17 cellular contexts compared by ENCODE assay signal in the genomic region with DNA sequence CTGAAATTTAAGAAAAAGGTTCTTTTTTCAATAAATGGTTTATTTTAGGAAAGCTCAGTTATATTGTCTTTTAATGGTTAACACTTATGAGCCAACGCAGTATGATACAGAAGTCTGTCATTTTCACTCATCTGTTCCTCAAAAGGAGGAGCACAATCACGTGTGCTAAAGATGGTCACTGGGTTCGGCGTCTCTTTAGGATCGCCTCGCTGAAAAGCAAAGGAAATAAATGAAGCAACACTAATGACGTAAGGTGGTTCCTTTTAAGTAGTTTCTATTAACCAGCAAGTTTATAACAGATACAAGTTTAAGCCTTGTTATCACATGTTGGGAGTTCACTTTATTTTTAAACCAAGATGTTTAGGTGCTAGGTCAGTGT.
DNase-seq lines count a peak whose midpoint lies in the region; ATAC-seq lines count a peak whose summit lies in the region.
"Had no signal": no experiment of that assay in that cellular context is flagged by ENCODE, and none has a peak within 500 bp of the region (broad histone marks: within the 10 kb centered on the region; RNA-seq: fewer than 3 reads in every experiment).

No MANE protein-coding gene starts in this region.

- no peak overlapping the region for H3K4me3 ChIP-seq in trophoblast cell (ENCODE audit: low read depth, low read length)
- H3K4me3 ChIP-seq: BLaER1, K562 had no signal

- no peak overlapping the region for H2AFZ ChIP-seq in trophoblast cell (ENCODE audit: insufficient read depth, low read length, poor library complexity)

- H3K9ac ChIP-seq in trophoblast cell (ENCODE audit: low read length) = no peak overlapping the region
- H3K9ac ChIP-seq: BLaER1 had no signal

- no peak overlapping the region for H2AK5ac ChIP-seq in trophoblast cell (ENCODE audit: low read length)

- no peaks in the 10 kb centered on the region for H3K27me3 ChIP-seq in trophoblast cell (ENCODE audit: insufficient read depth, low read length)
- H3K27me3 ChIP-seq: BLaER1 had no signal

- H3K27ac Mint-ChIP-seq in dendritic cell treated with granulocyte-macrophage colony-stimulating factor and Interleukin-4, amounts not matched to agents 40 ng/mL and 50 ng/mL, for 4 days = peak overlapping the region; percentile 92

- DNase-seq in Right ventricle myocardium inferior (ENCODE audit: missing footprints) = no peak
- DNase-seq in cardiac septum (ENCODE audit: low spot score) = no peak
- DNase-seq in NOMO-1 (lab: John Stamatoyannopoulos, UW; ENCODE audit: unreplicated experiment in 2 of 2) = peak; percentile 78 to 94
- peak; percentile 19 to 44 for DNase-seq in trophoblast cell
- no peak for DNase-seq in activated CD4-positive, alpha-beta T cell treated with anti-CD3 and anti-CD28 coated beads for 4 hours
- no peak for DNase-seq in NCI-H82 (lab: John Stamatoyannopoulos, UW)
- DNase-seq: EL, NCI-H1105, NCI-H187 treated with DMSO at 0.1 percent for 48 hours, NCI-H446 treated with DMSO at 0.1 percent for 48 hours, NCI-H748 treated with DMSO at 0.1 percent for 48 hours had no signal

- no peaks in the 10 kb centered on the region for H3K27me3 Mint-ChIP-seq in dendritic cell treated with granulocyte-macrophage colony-stimulating factor and Interleukin-4, amounts not matched to agents 40 ng/mL and 50 ng/mL, for 4 days

- no peak overlapping the region for H3K23ac ChIP-seq in trophoblast cell (ENCODE audit: low read length)

- H4K8ac ChIP-seq in trophoblast cell (ENCODE audit: low read depth, low read length) = no peak overlapping the region

- peaks cover 1% of the 10 kb centered on the region for H3K9me3 ChIP-seq in trophoblast cell (ENCODE audit: insufficient read depth, low read depth, low read length)

- peaks cover 75% of the 10 kb centered on the region for H3K36me3 Mint-ChIP-seq in dendritic cell treated with granulocyte-macrophage colony-stimulating factor and Interleukin-4, amounts not matched to agents 40 ng/mL and 50 ng/mL, for 4 days (ENCODE audit: low read depth)

- no peak overlapping the region for H3K14ac ChIP-seq in trophoblast cell (ENCODE audit: low read length)

- H3K4me2 ChIP-seq in trophoblast cell (ENCODE audit: low read length) = no peak overlapping the region
- H3K4me2 ChIP-seq: BLaER1 had no signal

- peak overlapping the region; percentile 20 for H3K4me3 Mint-ChIP-seq in dendritic cell treated with granulocyte-macrophage colony-stimulating factor and Interleukin-4, amounts not matched to agents 40 ng/mL and 50 ng/mL, for 4 days

- no peak overlapping the region for H4K12ac ChIP-seq in trophoblast cell (ENCODE audit: low read depth, low read length)

- ATAC-seq in Right ventricle myocardium inferior = peak; percentile 52
- ATAC-seq in HG03354 (IDR thresholded peaks at IDR 0.05; ENCODE audit: poor library complexity, severe bottlenecking, unreplicated experiment) = no peak
- ATAC-seq: HCT116 had no signal

- H3K9me3 Mint-ChIP-seq in dendritic cell treated with granulocyte-macrophage colony-stimulating factor and Interleukin-4, amounts not matched to agents 40 ng/mL and 50 ng/mL, for 4 days = peaks cover 14% of the 10 kb centered on the region

- intact Hi-C loops in Right ventricle myocardium inferior (cut with DNase I) = no loop called here
- intact Hi-C loops in cardiac septum (cut with DNase I) = no loop called here
- intact Hi-C loops in dendritic cell treated with granulocyte-macrophage colony-stimulating factor and Interleukin-4, amounts not matched to agents 40 ng/mL and 50 ng/mL, for 4 days (cut with micrococcal nuclease) = loop anchor here (2.0 kb wide), 1 partner anchor 157 kb away; the partner anchor contains the start of gene AGPAT4

- H2BK5ac ChIP-seq in trophoblast cell (ENCODE audit: low read depth, low read length, poor library complexity) = no peak overlapping the region

- no peak overlapping the region for H2BK12ac ChIP-seq in trophoblast cell (ENCODE audit: low read length)

- no peak overlapping the region for H3K18ac ChIP-seq in trophoblast cell (ENCODE audit: low read length)

- no peaks in the 10 kb centered on the region for H3K79me1 ChIP-seq in trophoblast cell (ENCODE audit: low read length)

- H3K4me1 ChIP-seq in trophoblast cell (ENCODE audit: control insufficient read depth in 1 of 2, insufficient read depth in 2 of 2, low read length in 2 of 2) = no peaks in the 10 kb centered on the region
- H3K4me1 ChIP-seq: BLaER1 had no signal

- H3K36me3 ChIP-seq in trophoblast cell (ENCODE audit: control insufficient read depth in 1 of 2, insufficient read depth in 2 of 2, low read length in 2 of 2) = peaks cover 15 to 20% of the 10 kb centered on the region in 2 experiments

- H2BK120ac ChIP-seq in trophoblast cell (ENCODE audit: insufficient read depth, low read length, poor library complexity) = no peak overlapping the region

- no peak overlapping the region for H3K4ac ChIP-seq in trophoblast cell (ENCODE audit: low read depth, low read length)

- H4K91ac ChIP-seq in trophoblast cell (ENCODE audit: low read depth, low read length) = no peak overlapping the region

- WGBS in trophoblast cell (ENCODE audit: extremely low coverage, insufficient coverage, insufficient read length) = no CpG with 5 or more reads among the region's 7 CpGs

- no peak overlapping the region for H3K27ac ChIP-seq in trophoblast cell (ENCODE audit: low read depth, low read length)
- H3K27ac ChIP-seq: 22Rv1, BLaER1 had no signal

- H3K4me1 Mint-ChIP-seq in dendritic cell treated with granulocyte-macrophage colony-stimulating factor and Interleukin-4, amounts not matched to agents 40 ng/mL and 50 ng/mL, for 4 days (ENCODE audit: low read depth) = peaks cover 62% of the 10 kb centered on the region

- H3K79me2 ChIP-seq in trophoblast cell (ENCODE audit: control insufficient read depth, insufficient read depth, low read length, poor library complexity) = no peaks in the 10 kb centered on the region

Comparison
In these comparisons a context has a peak if more than half of its experiments do, and no peak if none do; other contexts are left out.
1. DNase-seq: peak in NOMO-1 (2 of 2) and trophoblast cell (2 of 2); none in Right ventricle myocardium inferior (single experiment), cardiac septum (single experiment), activated CD4-positive, alpha-beta T cell treated with anti-CD3 and anti-CD28 coated beads for 4 hours (0 of 2) and NCI-H82 (single experiment).